Comparison of ENCODE assay signal across 25 cellular contexts in the genomic region with DNA sequence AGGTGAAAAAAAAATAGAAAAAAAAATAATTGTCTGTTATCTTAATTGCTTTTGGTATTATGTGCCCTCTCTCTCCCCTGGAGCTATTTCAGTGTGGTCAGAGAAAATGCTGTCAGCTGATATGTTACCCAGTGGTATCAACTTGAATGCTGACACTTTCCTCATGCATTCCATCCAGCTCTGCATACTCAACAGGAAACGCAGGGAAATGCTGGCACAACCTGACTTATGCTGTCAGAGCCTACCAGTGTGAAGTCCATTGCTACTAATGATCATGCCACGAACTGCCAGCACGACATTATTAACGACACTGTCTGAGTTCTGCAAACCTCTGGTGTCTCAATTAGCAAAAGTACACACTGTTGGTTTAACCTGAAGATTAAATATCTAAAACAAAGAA.
DNase-seq lines count a peak whose midpoint lies in the region; TF ChIP-seq lines count a peak whose summit lies in the region.
"Had no signal": no experiment of that assay in that cellular context is flagged by ENCODE, and none has a peak within 500 bp of the region (broad histone marks: within the 10 kb centered on the region; RNA-seq: fewer than 3 reads in every experiment).

No MANE protein-coding gene starts in this region.

- no peaks in the 10 kb centered on the region for H3K9me3 ChIP-seq in adrenal gland (replicated peaks in 1 of 3)
- H3K9me3 ChIP-seq: BLaER1 treated with 17β-estradiol and CSF1 and Interleukin-3, amounts not matched to agents 10 nM and 100 nM; right lobe of liver; SJSA1; upper lobe of right lung had no signal

- no peaks in the 10 kb centered on the region for H3K36me3 Mint-ChIP-seq in Calu3 (ENCODE audit: insufficient read depth, unreplicated experiment)
- H3K36me3 Mint-ChIP-seq: activated naive CD8-positive, alpha-beta T cell treated with anti-CD3 and anti-CD28 coated beads for 36 hours; stimulated activated memory B cell treated with anti-CD40 and anti-IgM and Interleukin-4, amounts not matched to agents 10 μg/mL and 1 μg/mL and 100 μg/mL, for 72 hours had no signal

- H3K27ac ChIP-seq in adrenal gland = no peak overlapping the region
- H3K27ac ChIP-seq: BLaER1 treated with 17β-estradiol and CSF1 and Interleukin-3, amounts not matched to agents 10 nM and 100 nM; right lobe of liver; SJSA1; upper lobe of right lung had no signal

- CTCF ChIA-PET in Calu3 (lab: Charles Lee) = no interaction called here

- H3K4me3 ChIP-seq in adrenal gland = no peak overlapping the region
- H3K4me3 ChIP-seq: BLaER1 treated with 17β-estradiol and CSF1 and Interleukin-3, amounts not matched to agents 10 nM and 100 nM; lung; right lobe of liver; SJSA1; upper lobe of right lung had no signal

- no TSS peak for BruUV-seq in Calu3 (replicated peaks; lab: Mats Ljungman, UMichigan)

- WGBS in adrenal gland, 4 donors = 33 to 50% (median 42%) methylated on average over 4 of the region's 4 CpGs

- H3K4me3 Mint-ChIP-seq in Calu3 (ENCODE audit: low read depth, unreplicated experiment) = no peak overlapping the region
- H3K4me3 Mint-ChIP-seq: activated CD8-positive, alpha-beta T cell treated with anti-CD3 and anti-CD28 coated beads, Interleukin-2, amount 10 ng/mL, durations not matched to agents 7 days and 5 days; activated naive CD8-positive, alpha-beta T cell treated with anti-CD3 and anti-CD28 coated beads for 36 hours; nephron; stimulated activated memory B cell treated with anti-CD40 and anti-IgM and Interleukin-4, amounts not matched to agents 10 μg/mL and 1 μg/mL and 100 μg/mL, for 72 hours; T-helper 1 cell treated with Interleukin-12 subunit alpha and Interleukin-12 subunit beta and Interleukin-4 antibody, amounts not matched to agents 30 μg/mL and 1 μg/mL, for 36 hours had no signal

- TF ChIP-seq POLR2A in adrenal gland (IDR thresholded peaks at IDR 0.05) = no peak

- intact Hi-C loops in Calu3 (cut with micrococcal nuclease; ENCODE audit: unreplicated experiment) = no loop called here
- intact Hi-C loops in adrenal gland (cut with DNase I) = no loop called here

- H3K27me3 ChIP-seq in adrenal gland = no peaks in the 10 kb centered on the region
- H3K27me3 ChIP-seq: BLaER1 treated with 17β-estradiol and CSF1 and Interleukin-3, amounts not matched to agents 10 nM and 100 nM; right lobe of liver; SJSA1; upper lobe of right lung had no signal

- H3K4me1 Mint-ChIP-seq in Calu3 (ENCODE audit: low read depth, unreplicated experiment) = no peaks in the 10 kb centered on the region
- H3K4me1 Mint-ChIP-seq: activated naive CD8-positive, alpha-beta T cell treated with anti-CD3 and anti-CD28 coated beads for 36 hours; nephron; stimulated activated memory B cell treated with anti-CD40 and anti-IgM and Interleukin-4, amounts not matched to agents 10 μg/mL and 1 μg/mL and 100 μg/mL, for 72 hours had no signal

- no peaks in the 10 kb centered on the region for H3K4me1 ChIP-seq in adrenal gland (replicated peaks in 1 of 2)
- H3K4me1 ChIP-seq: BLaER1 treated with 17β-estradiol and CSF1 and Interleukin-3, amounts not matched to agents 10 nM and 100 nM; right lobe of liver; SJSA1; upper lobe of right lung had no signal

- no peaks in the 10 kb centered on the region for H3K27me3 Mint-ChIP-seq in Calu3 (ENCODE audit: unreplicated experiment)
- H3K27me3 Mint-ChIP-seq: activated naive CD8-positive, alpha-beta T cell treated with anti-CD3 and anti-CD28 coated beads for 36 hours; stimulated activated memory B cell treated with anti-CD40 and anti-IgM and Interleukin-4, amounts not matched to agents 10 μg/mL and 1 μg/mL and 100 μg/mL, for 72 hours had no signal

- H3K9me3 Mint-ChIP-seq in Calu3 (ENCODE audit: low read depth, unreplicated experiment) = no peaks in the 10 kb centered on the region
- H3K9me3 Mint-ChIP-seq: activated naive CD8-positive, alpha-beta T cell treated with anti-CD3 and anti-CD28 coated beads for 36 hours; nephron; stimulated activated memory B cell treated with anti-CD40 and anti-IgM and Interleukin-4, amounts not matched to agents 10 μg/mL and 1 μg/mL and 100 μg/mL, for 72 hours had no signal

- TF ChIP-seq CTCF in Calu3 (IDR thresholded peaks at IDR 0.05; ENCODE audit: unreplicated experiment) (no peak), adrenal gland (IDR thresholded peaks at IDR 0.05) (no peak)

- no peaks in the 10 kb centered on the region for H3K36me3 ChIP-seq in adrenal gland (replicated peaks in 1 of 2)
- H3K36me3 ChIP-seq: BLaER1 treated with 17β-estradiol and CSF1 and Interleukin-3, amounts not matched to agents 10 nM and 100 nM; right lobe of liver; SJSA1; upper lobe of right lung had no signal

- no peak overlapping the region for H3K27ac Mint-ChIP-seq in Calu3 (ENCODE audit: unreplicated experiment)
- H3K27ac Mint-ChIP-seq: activated CD8-positive, alpha-beta T cell treated with anti-CD3 and anti-CD28 coated beads, Interleukin-2, amount 10 ng/mL, durations not matched to agents 7 days and 5 days; activated naive CD8-positive, alpha-beta T cell treated with anti-CD3 and anti-CD28 coated beads for 36 hours; nephron; stimulated activated memory B cell treated with anti-CD40 and anti-IgM and Interleukin-4, amounts not matched to agents 10 μg/mL and 1 μg/mL and 100 μg/mL, for 72 hours; T-helper 1 cell treated with Interleukin-12 subunit alpha and Interleukin-12 subunit beta and Interleukin-4 antibody, amounts not matched to agents 30 μg/mL and 1 μg/mL, for 36 hours had no signal

- DNase-seq in Calu3 = peak; percentile 24
- DNase-seq in NCI-H146 (lab: John Stamatoyannopoulos, UW) = peak; percentile 90
- DNase-seq in glomerular visceral epithelial cell (ENCODE audit: extremely low spot score) = peak; percentile 45
- DNase-seq in iPS-NIHi11 (ENCODE audit: low spot score) = peak; percentile 19
- DNase-seq in C1 segment of cervical spinal cord (lab: John Stamatoyannopoulos, UW) = no peak
- no peak for DNase-seq in activated CD4-positive, CD25-positive, alpha-beta regulatory T cell (lab: John Stamatoyannopoulos, UW)
- DNase-seq in activated effector memory CD4-positive, alpha-beta T cell treated with anti-CD3 and anti-CD28 coated beads, Interleukin-2, amount 50 U/mL, for 16 hours = no peak
- no peak for DNase-seq in adrenal gland
- DNase-seq: activated CD4-positive, CD25-positive, alpha-beta regulatory T cell treated with anti-CD3 and anti-CD28 coated beads, Interleukin-2, amount 50 U/mL, for 72 hours; activated CD8-positive, alpha-beta T cell treated with anti-CD3 and anti-CD28 coated beads, Interleukin-2, amount 10 ng/mL, durations not matched to agents 7 days and 5 days; activated effector memory CD4-positive, alpha-beta T cell treated with Interleukin-2 at 50 U/mL for 16 hours; activated naive CD8-positive, alpha-beta T cell treated with anti-CD3 and anti-CD28 coated beads for 36 hours; activated T-cell treated with anti-CD3 and anti-CD28 coated beads for 4 hours; NCI-H1694 treated with DMSO at 0.1 percent for 48 hours; NCI-H2171; NCI-H510A; right lobe of liver; stimulated activated CD4-positive, alpha-beta T cell treated with anti-CD3 and anti-CD28 coated beads, Interleukin-4, amount 100 ng/mL, for 4 hours; upper lobe of right lung had no signal

Comparison
In these comparisons a context has a peak if more than half of its experiments do, and no peak if none do; other contexts are left out.
1. DNase-seq: peak in Calu3 (single experiment), NCI-H146 (single experiment), glomerular visceral epithelial cell (single experiment) and iPS-NIHi11 (single experiment); none in C1 segment of cervical spinal cord (0 of 14), activated CD4-positive, CD25-positive, alpha-beta regulatory T cell (0 of 4), activated effector memory CD4-positive, alpha-beta T cell treated with anti-CD3 and anti-CD28 coated beads, Interleukin-2, amount 50 U/mL, for 16 hours (single experiment) and adrenal gland (0 of 7).